12 cellular contexts compared by ENCODE assay signal in genomic region chr20:31681128-31681727, GRCh38. TPM values are rescaled to one million over a fixed set of nuclear protein-coding genes. Genes with fewer than 3 reads are reported as not detected.
DNase-seq lines count a peak whose midpoint lies in the region; ATAC-seq and TF ChIP-seq lines count a peak whose summit lies in the region.
"Had no signal": no experiment of that assay in that cellular context is flagged by ENCODE, and none has a peak within 500 bp of the region (broad histone marks: within the 10 kb centered on the region; RNA-seq: fewer than 3 reads in every experiment).

No MANE protein-coding gene starts in this region.

- intact Hi-C loops in Caco-2 (cut with micrococcal nuclease; ENCODE audit: unreplicated experiment), result no loop called here

- H3K36me3 ChIP-seq in BLaER1, result peaks cover 45% of the 10 kb centered on the region
- peaks cover 33% of the 10 kb centered on the region for H3K36me3 ChIP-seq in Caco-2 (ENCODE audit: control insufficient read depth, insufficient read depth, low read length)

- POLR2A ChIA-PET in Caco-2 (lab: Charles Lee), result interaction anchor here (0.6 kb wide), 1 partner anchor 23 kb away, joined by 3 read pairs; no protein-coding TSS in a partner anchor

- peak overlapping the region; percentile 97 for H3K4me2 ChIP-seq in BLaER1

- peaks cover 98% of the 10 kb centered on the region for H3K36me3 Mint-ChIP-seq in Caco-2 (ENCODE audit: insufficient read depth, unreplicated experiment)
- H3K36me3 Mint-ChIP-seq in activated naive CD8-positive, alpha-beta T cell, result peaks cover 37% of the 10 kb centered on the region
- H3K36me3 Mint-ChIP-seq in natural killer cell treated with Interleukin-12 subunit alpha and Interleukin-12 subunit beta and Interleukin-15 and Interleukin-18, amount 100 ng/mL, for 72 hours, result peaks cover 45% of the 10 kb centered on the region

- CTCF ChIA-PET in Caco-2 (lab: Charles Lee), result interaction anchor here (0.9 to 5.7 kb wide), 3 partner anchors 16 to 43 kb away, joined by 3 to 78 read pairs (median 15); partner anchors contain the start of gene BCL2L1

- no peaks in the 10 kb centered on the region for H3K27me3 Mint-ChIP-seq in Caco-2 (ENCODE audit: insufficient read depth, unreplicated experiment)
- H3K27me3 Mint-ChIP-seq in activated naive CD8-positive, alpha-beta T cell, result no peaks in the 10 kb centered on the region
- no peaks in the 10 kb centered on the region for H3K27me3 Mint-ChIP-seq in natural killer cell treated with Interleukin-12 subunit alpha and Interleukin-12 subunit beta and Interleukin-15 and Interleukin-18, amount 100 ng/mL, for 72 hours

- peak overlapping the region; percentile 1 for H3K4me3 Mint-ChIP-seq in Caco-2 (ENCODE audit: unreplicated experiment)
- H3K4me3 Mint-ChIP-seq in activated naive CD8-positive, alpha-beta T cell, result peak overlapping the region; percentile 51
- H3K4me3 Mint-ChIP-seq in natural killer cell treated with Interleukin-12 subunit alpha and Interleukin-12 subunit beta and Interleukin-15 and Interleukin-18, amount 100 ng/mL, for 72 hours, result peak overlapping the region; percentile 98

- DNase-seq in Caco-2, result no peak
- no peak for DNase-seq in natural killer cell treated with Interleukin-12 subunit alpha and Interleukin-12 subunit beta and Interleukin-15 and Interleukin-18, amount 100 ng/mL, for 72 hours (ENCODE audit: low spot score)
- DNase-seq in GM10266 (ENCODE audit: extremely low spot score), result no peak
- no peak for DNase-seq in OCI-M1 (lab: John Stamatoyannopoulos, UW)
- no peak for DNase-seq in activated CD4-positive, CD25-positive, alpha-beta regulatory T cell treated with anti-CD3 and anti-CD28 coated beads, Interleukin-2, amount 50 U/mL, for 72 hours
- DNase-seq: foreskin melanocyte, NCI-H1092 treated with DMSO at 0.1 percent for 48 hours, NCI-H510A treated with DMSO at 0.1 percent for 48 hours, nucleus accumbens had no signal

- TF ChIP-seq CTCF in Caco-2 (IDR thresholded peaks at IDR 0.05; ENCODE audit: insufficient read depth in 1 of 2, low read depth in 1 of 2, low read length in 1 of 2, severe bottlenecking in 1 of 2, unreplicated experiment in 1 of 2), result no peak
- TF ChIP-seq CTCF in GM10266 (IDR thresholded peaks at IDR 0.05; ENCODE audit: control insufficient read depth, insufficient read depth, low read depth, missing control alignments), result no peak

- no peaks in the 10 kb centered on the region for H3K9me3 Mint-ChIP-seq in Caco-2 (ENCODE audit: unreplicated experiment)
- H3K9me3 Mint-ChIP-seq in activated naive CD8-positive, alpha-beta T cell (ENCODE audit: low read depth), result no peaks in the 10 kb centered on the region
- peaks cover 3% of the 10 kb centered on the region for H3K9me3 Mint-ChIP-seq in natural killer cell treated with Interleukin-12 subunit alpha and Interleukin-12 subunit beta and Interleukin-15 and Interleukin-18, amount 100 ng/mL, for 72 hours

- no peaks in the 10 kb centered on the region for H4K20me1 ChIP-seq in BLaER1

- no peak for ATAC-seq in natural killer cell treated with Interleukin-12 subunit alpha and Interleukin-12 subunit beta and Interleukin-15 and Interleukin-18, amount 100 ng/mL, for 72 hours
- ATAC-seq in GM18867 (IDR thresholded peaks at IDR 0.05; ENCODE audit: unreplicated experiment), result no peak

- H3K9me3 ChIP-seq in BLaER1 (no peaks in the 10 kb centered on the region), Caco-2 (no peaks in the 10 kb centered on the region)

- peaks cover 86% of the 10 kb centered on the region for H3K4me1 Mint-ChIP-seq in Caco-2 (ENCODE audit: low read depth, unreplicated experiment)
- H3K4me1 Mint-ChIP-seq in activated naive CD8-positive, alpha-beta T cell (ENCODE audit: low read depth), result peaks cover 88% of the 10 kb centered on the region
- H3K4me1 Mint-ChIP-seq in natural killer cell treated with Interleukin-12 subunit alpha and Interleukin-12 subunit beta and Interleukin-15 and Interleukin-18, amount 100 ng/mL, for 72 hours (ENCODE audit: low read depth in 2 of 2), result peaks cover 88 to 89% of the 10 kb centered on the region in 2 donors

- peak overlapping the region; percentile 85 for H3K9ac ChIP-seq in BLaER1

- no peak overlapping the region for H3K4me3 ChIP-seq in BLaER1
- H3K4me3 ChIP-seq in Caco-2 (ENCODE audit: low read depth, low read length), result no peak overlapping the region

- H3K27ac Mint-ChIP-seq in Caco-2 (ENCODE audit: unreplicated experiment), result peak overlapping the region; percentile 37
- peak overlapping the region; percentile 82 for H3K27ac Mint-ChIP-seq in activated naive CD8-positive, alpha-beta T cell
- H3K27ac Mint-ChIP-seq in natural killer cell treated with Interleukin-12 subunit alpha and Interleukin-12 subunit beta and Interleukin-15 and Interleukin-18, amount 100 ng/mL, for 72 hours, result peak overlapping the region; percentile 99 to 100

- peak overlapping the region; percentile 97 for H3K27ac ChIP-seq in BLaER1

- H3K4me1 ChIP-seq in BLaER1 (peaks cover 93% of the 10 kb centered on the region), Caco-2 (peaks cover 97% of the 10 kb centered on the region)

- no TSS peak for BruUV-seq in Caco-2 (replicated peaks; lab: Mats Ljungman, UMichigan)

- H3K27me3 ChIP-seq in BLaER1 (no peaks in the 10 kb centered on the region), Caco-2 (replicated peaks; ENCODE audit: control insufficient read depth, insufficient read depth, low read length) (no peaks in the 10 kb centered on the region)

RNA-seq across cellular contexts. Expression of gene BCL2L1, which starts 41.4 kb away (rescaled TPM):
- total RNA-seq in Caco-2 (2022), result 444 and 469 TPM in 2 replicates
- total RNA-seq in natural killer cell treated with Interleukin-12 subunit alpha and Interleukin-12 subunit beta and Interleukin-15 and Interleukin-18, amount 100 ng/mL, for 72 hours, result 100 to 1,000 TPM; 140 to 325 TPM

RNA-seq across cellular contexts. Expression of gene COX4I2, which starts 43.5 kb away (rescaled TPM):
- total RNA-seq in Caco-2 (2022), result not detected in 2 replicates
- not detected for total RNA-seq in natural killer cell treated with Interleukin-12 subunit alpha and Interleukin-12 subunit beta and Interleukin-15 and Interleukin-18, amount 100 ng/mL, for 72 hours

RNA-seq across cellular contexts. Expression of gene TPX2, which starts 57.9 kb away (rescaled TPM):
- total RNA-seq in Caco-2 (2022), result 221 and 237 TPM in 2 replicates
- 100 to 1,000 TPM in 1 of 2 donors, 10 to 100 TPM in 1; 51.8 to 102 TPM for total RNA-seq in natural killer cell treated with Interleukin-12 subunit alpha and Interleukin-12 subunit beta and Interleukin-15 and Interleukin-18, amount 100 ng/mL, for 72 hours

Comparison
In these comparisons a context has a peak if more than half of its experiments do, and no peak if none do; other contexts are left out.
1. H3K27ac Mint-ChIP-seq: peak in every context shown above with its lines; median percentile 100 in natural killer cell treated with Interleukin-12 subunit alpha and Interleukin-12 subunit beta and Interleukin-15 and Interleukin-18, amount 100 ng/mL, for 72 hours; 82 in activated naive CD8-positive, alpha-beta T cell; 37 in Caco-2.
2. H3K4me3 Mint-ChIP-seq: peak in every context shown above with its lines; median percentile 98 in natural killer cell treated with Interleukin-12 subunit alpha and Interleukin-12 subunit beta and Interleukin-15 and Interleukin-18, amount 100 ng/mL, for 72 hours; 51 in activated naive CD8-positive, alpha-beta T cell; 1 in Caco-2.